Comparison of ENCODE assay signal across 9 cellular contexts in genomic region chr4:55184600-55185523, GRCh38. TPM values are rescaled to one million over a fixed set of nuclear protein-coding genes. Genes with fewer than 3 reads are reported as not detected.
A peak's percentile ranks its signal among the peaks of the same experiment; 100 is the strongest.
DNase-seq lines count a peak whose midpoint lies in the region; ATAC-seq and TF ChIP-seq lines count a peak whose summit lies in the region.
"Had no signal": no experiment of that assay in that cellular context is flagged by ENCODE, and none has a peak within 500 bp of the region (broad histone marks: within the 10 kb centered on the region; RNA-seq: fewer than 3 reads in every experiment).

No MANE protein-coding gene starts in this region.

- DNase-seq in activated CD4-positive, alpha-beta T cell treated with anti-CD3 and anti-CD28 coated beads for 4 hours = peak; percentile 4 to 37
- DNase-seq in Right ventricle myocardium superior (no peak), DMS153 (lab: John Stamatoyannopoulos, UW) (no peak), NOMO-1 treated with DMSO at 0.1 percent for 48 hours (lab: John Stamatoyannopoulos, UW; ENCODE audit: unreplicated experiment) (no peak)
- DNase-seq in stimulated activated CD4-positive, alpha-beta T cell treated with anti-CD3 and anti-CD28 coated beads, Interleukin-2, amount 100 ng/mL, for 48 hours = peak; percentile 15 to 16
- DNase-seq in stimulated activated naive CD4-positive, alpha-beta T cell treated with Interleukin-2 at 50 U/mL for 16 hours (lab: John Stamatoyannopoulos, UW) = no peak

- H3K27ac ChIP-seq in HUES64 (ENCODE audit: low read depth, low read length) = peak overlapping the region; percentile 24; the same call in 1 of the 2 replicates

- H3K9me3 ChIP-seq in HUES64 (ENCODE audit: insufficient read depth, low read depth, low read length) = 0 out of 2 replicates have a peak, but pooled peaks cover 4% of the 10 kb centered on the region

- H3K9ac ChIP-seq in HUES64 (ENCODE audit: low read depth, low read length) = no peak overlapping the region

- H3K36me3 ChIP-seq in HUES64 (ENCODE audit: insufficient read depth, low read length) = no peaks in the 10 kb centered on the region

- H3K4me3 ChIP-seq in GM12875 (ENCODE audit: low read depth, low read length) (no peak overlapping the region), HUES64 (ENCODE audit: low read length) (no peak overlapping the region)

- TF ChIP-seq CTCF in GM12875 (IDR thresholded peaks at IDR 0.05; ENCODE audit: borderline replicate concordance, insufficient read depth, low read depth, low read length) = peak; percentile 55

- peaks cover 50% of the 10 kb centered on the region for H3K4me1 ChIP-seq in HUES64 (ENCODE audit: insufficient read depth, low read length)

- intact Hi-C loops in Right ventricle myocardium superior (cut with DNase I) = loop anchor here (10.0 kb wide), 1 partner anchor 130 kb away; no protein-coding TSS in a partner anchor

- peak; percentile 59 for ATAC-seq in Right ventricle myocardium superior (ENCODE audit: poor library complexity)

- no peaks in the 10 kb centered on the region for H3K27me3 ChIP-seq in HUES64 (ENCODE audit: insufficient read depth, low read length)

- WGBS in HUES64 = 79% methylated on average over 9 of the region's 9 CpGs

RNA-seq across cellular contexts. Expression of gene KDR, which starts 59.5 kb away (rescaled TPM):
- 47.1 TPM for polyA plus RNA-seq in HUES64 (2013, experiment 1 of 2)
- polyA plus RNA-seq in HUES64 (2013, experiment 2 of 2) = 45.1 TPM
- 21.2 TPM for total RNA-seq in Right ventricle myocardium superior
- total RNA-seq: T-helper 2 cell treated with Interferon-gamma antibody and Interleukin-4, amounts not matched to agents 100 ng/mL and 5 ng/mL, for 36 hours had no signal

Comparison
In these comparisons a context has a peak if more than half of its experiments do, and no peak if none do; other contexts are left out.
1. DNase-seq: peak in activated CD4-positive, alpha-beta T cell treated with anti-CD3 and anti-CD28 coated beads for 4 hours (2 of 2) and stimulated activated CD4-positive, alpha-beta T cell treated with anti-CD3 and anti-CD28 coated beads, Interleukin-2, amount 100 ng/mL, for 48 hours (2 of 2); none in Right ventricle myocardium superior (single experiment), stimulated activated naive CD4-positive, alpha-beta T cell treated with Interleukin-2 at 50 U/mL for 16 hours (single experiment), DMS153 (single experiment) and NOMO-1 treated with DMSO at 0.1 percent for 48 hours (single experiment).